ENCODE assay signal across 8 cellular contexts in the genomic region with DNA sequence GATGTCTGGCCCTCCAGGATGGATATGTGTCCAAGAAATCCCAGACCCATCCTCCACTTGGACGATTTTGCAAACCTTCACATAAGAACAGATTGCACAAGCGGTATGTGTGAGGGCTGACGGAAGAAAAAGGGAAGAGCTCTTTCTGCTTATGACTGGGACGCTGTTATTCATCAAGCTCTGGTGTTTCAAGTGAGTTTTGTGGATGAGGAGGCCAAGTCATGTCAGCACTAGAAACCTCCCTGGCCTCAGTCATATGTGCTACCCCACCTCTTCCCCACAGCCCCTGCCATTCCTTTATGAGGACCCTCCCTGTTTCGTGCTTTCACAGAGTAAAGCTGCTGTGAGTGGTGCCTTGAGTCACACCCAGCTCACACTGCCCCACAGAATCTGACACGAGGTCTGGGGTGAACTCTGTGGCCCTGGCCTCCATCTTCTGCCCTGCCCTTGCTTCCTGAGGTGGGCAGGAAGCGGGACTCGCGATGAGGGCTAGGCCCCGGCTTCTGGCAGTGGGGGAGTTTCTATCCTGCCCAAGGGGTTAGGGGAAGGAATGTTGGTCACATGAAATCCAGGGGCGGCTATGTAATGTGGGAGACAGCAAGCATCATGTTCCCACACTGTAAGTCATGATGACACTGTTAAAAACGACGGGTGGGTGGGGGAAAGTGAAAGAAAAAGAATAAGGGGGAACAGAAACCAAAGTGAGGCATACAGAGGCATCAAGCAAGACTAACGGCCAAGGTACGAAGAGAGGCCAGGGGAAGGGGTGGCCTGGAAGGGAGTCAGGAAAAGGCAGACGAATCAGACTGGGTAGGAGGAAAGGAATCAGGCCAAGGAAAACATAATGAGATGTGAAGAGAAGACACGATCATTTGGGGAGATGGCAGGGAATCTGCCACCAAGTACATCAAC.
DNase-seq lines count a peak whose midpoint lies in the region; ATAC-seq and TF ChIP-seq lines count a peak whose summit lies in the region.

No MANE protein-coding gene starts in this region.

- TF ChIP-seq CTCF in activated CD8-positive, alpha-beta T cell treated with anti-CD3 and anti-CD28 coated beads for 36 hours (IDR thresholded peaks at IDR 0.05), result no peak
- no peak for TF ChIP-seq CTCF in smooth muscle cell (IDR thresholded peaks at IDR 0.05; ENCODE audit: borderline replicate concordance, insufficient read depth, poor library complexity, severe bottlenecking)

- no peak overlapping the region for H3K4me3 ChIP-seq in smooth muscle cell

- peak; percentile 35 for DNase-seq in AG08396 (ENCODE audit: low spot score)
- DNase-seq in GM19238 (ENCODE audit: insufficient read length, low spot score), result peak; percentile 42
- DNase-seq in activated CD8-positive, alpha-beta T cell treated with anti-CD3 and anti-CD28 coated beads for 36 hours, result peak; percentile 82
- peak; percentile 80 for DNase-seq in fibroblast of peridontal ligament (ENCODE audit: extremely low read depth)
- no peak for DNase-seq in smooth muscle cell (lab: John Stamatoyannopoulos, UW; ENCODE audit: unreplicated experiment)
- no peak for DNase-seq in HuH-7.5 (ENCODE audit: low spot score)
- no peak for DNase-seq in NCI-H526 treated with DMSO at 0.1 percent for 48 hours (lab: John Stamatoyannopoulos, UW)

- peaks cover 4% of the 10 kb centered on the region for H3K36me3 Mint-ChIP-seq in activated CD8-positive, alpha-beta T cell treated with anti-CD3 and anti-CD28 coated beads for 36 hours (ENCODE audit: low read depth)

- intact Hi-C loops in activated CD8-positive, alpha-beta T cell treated with anti-CD3 and anti-CD28 coated beads for 36 hours (cut with micrococcal nuclease), result loop anchor here (1.0 to 2.0 kb wide), 2 partner anchors 23 to 66 kb away; no protein-coding TSS in a partner anchor

- CTCF ChIA-PET in activated CD8-positive, alpha-beta T cell treated with anti-CD3 and anti-CD28 coated beads for 36 hours (lab: Charles Lee), result interaction anchor here (0.7 to 2.6 kb wide), 12 partner anchors 11 to 181 kb away, joined by 3 to 13 read pairs (median 4); no protein-coding TSS in a partner anchor

- H3K27me3 Mint-ChIP-seq in activated CD8-positive, alpha-beta T cell treated with anti-CD3 and anti-CD28 coated beads for 36 hours, result no peaks in the 10 kb centered on the region

- H3F3A ChIP-seq in smooth muscle cell (ENCODE audit: low read depth), result no peaks in the 10 kb centered on the region

- H3K4me2 ChIP-seq in smooth muscle cell, result peak overlapping the region; percentile 49

- ATAC-seq in HG03378 (IDR thresholded peaks at IDR 0.05; ENCODE audit: unreplicated experiment), result peak; percentile 49
- ATAC-seq in activated CD8-positive, alpha-beta T cell treated with anti-CD3 and anti-CD28 coated beads for 36 hours, result peak; percentile 80

- H2AFZ ChIP-seq in smooth muscle cell (ENCODE audit: low read depth), result peak overlapping the region; percentile 53

- peak overlapping the region; percentile 27 for H3K27ac ChIP-seq in smooth muscle cell (ENCODE audit: low read depth)

- no peaks in the 10 kb centered on the region for H3K79me2 ChIP-seq in smooth muscle cell (ENCODE audit: low read depth)

- H4K20me1 ChIP-seq in smooth muscle cell (ENCODE audit: low read depth), result no peaks in the 10 kb centered on the region

- H3K9ac ChIP-seq in smooth muscle cell (ENCODE audit: low read depth), result no peak overlapping the region

- no peaks in the 10 kb centered on the region for H3K27me3 ChIP-seq in smooth muscle cell (ENCODE audit: low read depth)

- 77% methylated on average over 17 of the region's 17 CpGs for WGBS in smooth muscle cell (ENCODE audit: low lambda C conversion rate)

- peak overlapping the region; percentile 95 for H3K27ac Mint-ChIP-seq in activated CD8-positive, alpha-beta T cell treated with anti-CD3 and anti-CD28 coated beads for 36 hours

- peaks cover 52% of the 10 kb centered on the region for H3K4me1 Mint-ChIP-seq in activated CD8-positive, alpha-beta T cell treated with anti-CD3 and anti-CD28 coated beads for 36 hours (ENCODE audit: low read depth)

- H3K4me1 ChIP-seq in smooth muscle cell (ENCODE audit: low read depth), result no peaks in the 10 kb centered on the region

- H3K9me3 ChIP-seq in smooth muscle cell (replicated peaks; ENCODE audit: low read depth), result no peaks in the 10 kb centered on the region

- H3K4me3 Mint-ChIP-seq in activated CD8-positive, alpha-beta T cell treated with anti-CD3 and anti-CD28 coated beads for 36 hours, result peak overlapping the region; percentile 58

- no peaks in the 10 kb centered on the region for H3K36me3 ChIP-seq in smooth muscle cell (ENCODE audit: low read depth)

- POLR2A ChIA-PET in activated CD8-positive, alpha-beta T cell treated with anti-CD3 and anti-CD28 coated beads for 36 hours (lab: Charles Lee), result interaction anchor here (0.5 to 3.6 kb wide), 19 partner anchors 9 to 65 kb away, joined by 3 to 28 read pairs (median 4); no protein-coding TSS in a partner anchor

- no peaks in the 10 kb centered on the region for H3K9me3 Mint-ChIP-seq in activated CD8-positive, alpha-beta T cell treated with anti-CD3 and anti-CD28 coated beads for 36 hours

Comparison
In these comparisons a context has a peak if more than half of its experiments do, and no peak if none do; other contexts are left out.
1. DNase-seq: peak in AG08396 (single experiment), GM19238 (single experiment), activated CD8-positive, alpha-beta T cell treated with anti-CD3 and anti-CD28 coated beads for 36 hours (single experiment) and fibroblast of peridontal ligament (single experiment); none in smooth muscle cell (single experiment), HuH-7.5 (single experiment) and NCI-H526 treated with DMSO at 0.1 percent for 48 hours (single experiment).